ENCODE assay signal across 1 cellular context in the genomic region with DNA sequence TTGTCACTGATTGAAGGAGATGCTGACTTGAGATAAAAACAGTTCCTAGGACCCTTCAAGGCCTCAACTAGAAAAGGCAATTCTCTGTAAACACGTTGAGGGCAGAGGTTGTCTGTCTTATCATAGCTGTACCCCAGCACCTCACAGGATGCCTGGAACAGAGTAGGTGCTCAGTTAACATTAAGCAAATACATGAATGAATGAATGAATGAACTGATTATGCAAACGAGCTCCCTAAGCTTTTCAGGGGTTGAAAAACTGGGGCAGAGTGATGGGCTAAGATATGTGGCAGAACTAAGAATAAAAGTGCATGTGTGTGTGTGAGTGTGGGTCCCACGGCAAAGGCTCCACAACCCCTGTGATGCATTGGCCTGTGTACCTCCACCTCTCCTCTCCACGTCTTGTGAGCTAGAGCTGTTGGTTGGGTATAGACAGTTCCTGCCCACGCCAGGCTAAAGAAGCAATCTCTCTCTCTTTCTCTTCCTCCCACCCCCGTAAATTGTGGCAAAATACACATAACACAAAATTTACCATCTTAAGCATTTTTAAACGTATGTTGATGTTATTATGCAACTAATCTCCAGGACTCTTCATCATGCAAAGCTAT.
TF ChIP-seq lines count a peak whose summit lies in the region.

No MANE protein-coding gene starts in this region.

TF ChIP-seq in HEK293, 187 proteins besides CTCF, POLR2A, EP300 and RAD21:
- TF ChIP-seq ZNF76 (tag by site-specific recombination; IDR thresholded peaks at IDR 0.05; ENCODE audit: borderline replicate concordance, low read depth) (no peak), ZNF404 (tag by site-specific recombination; IDR thresholded peaks at IDR 0.05) (no peak), ZNF23 (tag by site-specific recombination; IDR thresholded peaks at IDR 0.05; ENCODE audit: borderline replicate concordance) (no peak), ZNF664 (tag by site-specific recombination; IDR thresholded peaks at IDR 0.05) (peak; percentile 82), ZNF280D (tag by site-specific recombination; IDR thresholded peaks at IDR 0.05) (no peak), ZNF184 (tag by site-specific recombination; IDR thresholded peaks at IDR 0.05) (no peak), ZNF354C (tag by site-specific recombination; IDR thresholded peaks at IDR 0.05; ENCODE audit: borderline replicate concordance, low read depth) (no peak), OSR2 (tag by site-specific recombination; IDR thresholded peaks at IDR 0.05) (no peak), ZFHX2 (tag by site-specific recombination; conservative IDR thresholded peaks at IDR 0.05) (no peak), ZFP69B (tag by site-specific recombination; IDR thresholded peaks at IDR 0.05) (peak; percentile 47; the same call in 1 of the 2 replicates), ZNF544 (tag by site-specific recombination; IDR thresholded peaks at IDR 0.05) (no peak), TSHZ1 (tag by site-specific recombination; IDR thresholded peaks at IDR 0.05; ENCODE audit: borderline replicate concordance) (no peak), ZNF391 (tag by site-specific recombination; IDR thresholded peaks at IDR 0.05; ENCODE audit: borderline replicate concordance, low read depth) (no peak), KLF8 (tag by site-specific recombination; IDR thresholded peaks at IDR 0.05) (no peak), ZNF292 (tag by site-specific recombination; IDR thresholded peaks at IDR 0.05; ENCODE audit: borderline replicate concordance, low read depth) (no peak), REST (tag by site-specific recombination; IDR thresholded peaks at IDR 0.05) (no peak), ZSCAN16 (tag by site-specific recombination; IDR thresholded peaks at IDR 0.05) (peak; percentile 94), ZNF24 (tag by site-specific recombination; IDR thresholded peaks at IDR 0.05) (peak; percentile 81; the same call in 1 of the 2 replicates), ZNF560 (tag by site-specific recombination; IDR thresholded peaks at IDR 0.05; ENCODE audit: borderline replicate concordance) (no peak), ZNF221 (tag by site-specific recombination; IDR thresholded peaks at IDR 0.05; ENCODE audit: borderline replicate concordance) (no peak), ZNF146 (tag by site-specific recombination; IDR thresholded peaks at IDR 0.05) (no peak), ZNF274 (IDR thresholded peaks at IDR 0.05; ENCODE audit: low read length) (no peak), ZNF274 (tag by site-specific recombination; IDR thresholded peaks at IDR 0.05; ENCODE audit: borderline replicate concordance) (no peak), ZNF138 (tag by site-specific recombination; IDR thresholded peaks at IDR 0.05; ENCODE audit: borderline replicate concordance) (no peak)
